In the genomic region with DNA sequence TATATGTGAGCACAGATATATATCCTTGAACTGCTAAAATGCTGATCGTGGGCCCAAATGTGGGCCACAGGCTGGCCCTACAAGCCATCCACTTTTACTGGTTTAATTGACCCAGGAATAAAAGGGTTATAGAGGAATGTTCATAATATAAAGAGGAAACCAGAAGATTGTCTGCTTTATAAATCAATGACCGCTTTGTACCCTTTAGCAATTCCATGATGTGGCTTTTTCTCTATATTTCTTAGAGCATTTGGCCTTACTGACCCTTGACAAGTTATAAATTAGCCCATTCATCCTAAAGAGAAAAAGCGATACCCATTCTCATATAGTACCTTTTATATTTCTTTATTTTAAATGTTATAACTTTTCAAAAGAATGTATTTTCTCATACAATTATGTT, we compare ENCODE assay signal across 26 cellular contexts.
"Had no signal": no experiment of that assay in that cellular context is flagged by ENCODE, and none has a peak within 500 bp of the region (broad histone marks: within the 10 kb centered on the region; RNA-seq: fewer than 3 reads in every experiment).

No MANE protein-coding gene starts in this region.

- H3K36me3 ChIP-seq: colonic mucosa, esophagus squamous epithelium, gastroesophageal sphincter, heart left ventricle, left lung, lower lobe of right lung had no signal

- DNase-seq: colonic mucosa; cortex of kidney; effector CD8-positive, alpha-beta T cell; effector memory CD8-positive, alpha-beta T cell; endodermal cell; esophagus squamous epithelium; foreskin fibroblast; heart left ventricle; hypothalamus; immature natural killer cell; islet precursor cell; left cardiac atrium; left ventricle myocardium superior; lower lobe of right lung; mesenchymal stem cell; mucosa of descending colon; naive B cell; naive thymus-derived CD8-positive, alpha-beta T cell had no signal

- H3K27ac Mint-ChIP-seq: dendritic cell treated with granulocyte-macrophage colony-stimulating factor and Interleukin-4, amounts not matched to agents 40 ng/mL and 50 ng/mL, for 4 days; endodermal cell; mesothelial cell of epicardium; naive B cell had no signal

- H3K4me1 Mint-ChIP-seq: endodermal cell had no signal

- H3K4me3 ChIP-seq: colonic mucosa, esophagus squamous epithelium, gastroesophageal sphincter, heart left ventricle, hepatocyte, left lung, lower lobe of right lung, mucosa of descending colon had no signal

- H3K36me3 Mint-ChIP-seq: mesothelial cell of epicardium, naive B cell had no signal

- H3K27me3 Mint-ChIP-seq: dendritic cell treated with granulocyte-macrophage colony-stimulating factor and Interleukin-4, amounts not matched to agents 40 ng/mL and 50 ng/mL, for 4 days; effector memory CD8-positive, alpha-beta T cell; naive B cell; naive thymus-derived CD8-positive, alpha-beta T cell had no signal

- FAIRE-seq: endometrium had no signal

- H3K9me3 Mint-ChIP-seq: dendritic cell treated with granulocyte-macrophage colony-stimulating factor and Interleukin-4, amounts not matched to agents 40 ng/mL and 50 ng/mL, for 4 days; effector memory CD8-positive, alpha-beta T cell; endodermal cell; immature natural killer cell; mesothelial cell of epicardium; naive B cell; naive thymus-derived CD8-positive, alpha-beta T cell had no signal

- H3K9me3 ChIP-seq: colonic mucosa, esophagus squamous epithelium, gastroesophageal sphincter, heart left ventricle, left lung, lower lobe of right lung, mucosa of descending colon had no signal

- H3K27me3 ChIP-seq: colonic mucosa, esophagus squamous epithelium, gastroesophageal sphincter, heart left ventricle, hepatocyte, left lung had no signal

- H3K4me2 ChIP-seq: hepatocyte had no signal

- H2AFZ ChIP-seq: hepatocyte had no signal

- ATAC-seq: effector memory CD8-positive, alpha-beta T cell; esophagus mucosa; gastroesophageal sphincter; heart left ventricle; left cardiac atrium; left lung; left ventricle myocardium superior; lower lobe of right lung; mucosa of descending colon; naive thymus-derived CD8-positive, alpha-beta T cell had no signal

- H3K4me1 ChIP-seq: colonic mucosa, left lung had no signal

- H3K79me2 ChIP-seq: hepatocyte had no signal

- H3K27ac ChIP-seq: colonic mucosa, epithelial cell of prostate, esophagus squamous epithelium, gastroesophageal sphincter, heart left ventricle, hepatocyte, left lung, lower lobe of right lung had no signal

- H3K4me3 Mint-ChIP-seq: dendritic cell treated with granulocyte-macrophage colony-stimulating factor and Interleukin-4, amounts not matched to agents 40 ng/mL and 50 ng/mL, for 4 days; effector memory CD8-positive, alpha-beta T cell; endodermal cell; immature natural killer cell; mesothelial cell of epicardium; naive B cell; naive thymus-derived CD8-positive, alpha-beta T cell had no signal
